24 cellular contexts compared by ENCODE assay signal in the genomic region with DNA sequence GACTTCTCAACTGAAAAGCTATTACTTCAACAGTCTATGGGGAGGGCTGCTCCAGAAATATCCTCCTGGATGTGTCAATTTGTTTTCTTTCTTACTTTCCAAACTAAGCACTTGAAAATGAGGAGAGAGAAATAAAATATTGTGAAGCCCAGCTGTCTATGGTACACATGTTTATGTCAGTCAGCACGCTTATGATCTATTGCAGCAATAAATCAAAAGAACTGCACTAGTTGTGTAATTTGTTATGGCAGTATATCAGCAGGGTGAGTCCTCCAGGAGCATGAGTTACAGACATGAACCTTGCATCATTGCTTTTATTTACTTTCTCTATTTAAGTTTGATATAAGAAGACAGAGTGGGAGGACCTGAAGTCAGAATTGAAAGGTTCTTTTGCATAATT.
DNase-seq lines count a peak whose midpoint lies in the region; ATAC-seq, FAIRE-seq and TF ChIP-seq lines count a peak whose summit lies in the region.
"Had no signal": no experiment of that assay in that cellular context is flagged by ENCODE, and none has a peak within 500 bp of the region (broad histone marks: within the 10 kb centered on the region; RNA-seq: fewer than 3 reads in every experiment).

No MANE protein-coding gene starts in this region.

- H4K20me1 ChIP-seq in HepG2 (ENCODE audit: insufficient read depth, low read length) = no peaks in the 10 kb centered on the region
- H4K20me1 ChIP-seq: BLaER1 treated with 17β-estradiol and CSF1 and Interleukin-3, amounts not matched to agents 10 nM and 100 nM had no signal

- H3K36me3 ChIP-seq in liver (ENCODE audit: control insufficient read depth in 4 of 4, insufficient read depth in 3 of 4, low read depth in 1 of 4, low read length in 3 of 4) (no peaks in the 10 kb centered on the region), HepG2 (replicated peaks in 1 of 2; ENCODE audit: control insufficient read depth in 1 of 2, insufficient read depth in 2 of 2, low read length in 2 of 2) (no peaks in the 10 kb centered on the region), adipocyte (ENCODE audit: control insufficient read depth, insufficient read depth, low read length, severe bottlenecking) (no peaks in the 10 kb centered on the region)
- H3K36me3 ChIP-seq: adrenal gland; BLaER1 treated with 17β-estradiol and CSF1 and Interleukin-3, amounts not matched to agents 10 nM and 100 nM; heart right ventricle had no signal

- no peak overlapping the region for H2AFZ ChIP-seq in HepG2 (ENCODE audit: low read length)

- no peak for FAIRE-seq in HepG2 (lab: Jason Lieb, UNC)
- FAIRE-seq: H1 had no signal

- TF ChIP-seq EP300 in HepG2 (IDR thresholded peaks at IDR 0.05; ENCODE audit: low read depth in 2 of 2, low read length in 2 of 2) = no peak
- TF ChIP-seq EP300 in HepG2 (CRISPR knock-in tag; IDR thresholded peaks at IDR 0.05; ENCODE audit: borderline replicate concordance) = no peak

- H3K9me3 ChIP-seq in liver (ENCODE audit: control insufficient read depth in 4 of 4, low read length in 3 of 4) (no peaks in the 10 kb centered on the region), HepG2 (ENCODE audit: low read length) (no peaks in the 10 kb centered on the region), adipocyte (ENCODE audit: control insufficient read depth, low read length) (no peaks in the 10 kb centered on the region)
- H3K9me3 ChIP-seq: adrenal gland; BLaER1 treated with 17β-estradiol and CSF1 and Interleukin-3, amounts not matched to agents 10 nM and 100 nM; heart right ventricle had no signal

- no peaks in the 10 kb centered on the region for H3K79me2 ChIP-seq in HepG2 (ENCODE audit: insufficient read depth, low read length)

- H3K4me1 ChIP-seq in liver (ENCODE audit: control insufficient read depth in 4 of 4, insufficient read depth in 4 of 4, low read length in 3 of 4) = peaks cover 0 to 5% (median 3%) of the 10 kb centered on the region in 4 donors
- no peaks in the 10 kb centered on the region for H3K4me1 ChIP-seq in HepG2 (ENCODE audit: insufficient read depth, low read length)
- H3K4me1 ChIP-seq in adipocyte (ENCODE audit: control insufficient read depth, insufficient read depth, low read length) = peaks cover 12% of the 10 kb centered on the region
- H3K4me1 ChIP-seq: adrenal gland, heart right ventricle had no signal

- H3K27ac ChIP-seq in liver (ENCODE audit: low read depth in 1 of 2, low read length in 2 of 2) (no peak overlapping the region), HepG2 (ENCODE audit: extremely low read length, insufficient read depth, low read length) (no peak overlapping the region)
- H3K27ac ChIP-seq: adrenal gland; BLaER1 treated with 17β-estradiol and CSF1 and Interleukin-3, amounts not matched to agents 10 nM and 100 nM; heart right ventricle; RWPE1; VCaP had no signal

- no peak overlapping the region for H3K4me2 ChIP-seq in HepG2 (ENCODE audit: low read depth, low read length)
- H3K4me2 ChIP-seq: BLaER1 treated with 17β-estradiol and CSF1 and Interleukin-3, amounts not matched to agents 10 nM and 100 nM; smooth muscle cell had no signal

- BruUV-seq in HepG2 (replicated peaks; lab: Mats Ljungman, UMichigan) = no TSS peak

- no peak overlapping the region for H3K9ac ChIP-seq in liver (ENCODE audit: low read depth in 1 of 2, low read length in 2 of 2)
- no peak overlapping the region for H3K9ac ChIP-seq in HepG2 (ENCODE audit: insufficient read depth, low read depth, low read length)
- no peak overlapping the region for H3K9ac ChIP-seq in adipocyte (ENCODE audit: low read length)
- H3K9ac ChIP-seq: BLaER1 treated with 17β-estradiol and CSF1 and Interleukin-3, amounts not matched to agents 10 nM and 100 nM had no signal

- ATAC-seq in HepG2 (no peak), GM19455 (IDR thresholded peaks at IDR 0.05; ENCODE audit: unreplicated experiment) (no peak), HG02884 (IDR thresholded peaks at IDR 0.05; ENCODE audit: unreplicated experiment) (no peak)
- ATAC-seq: heart right ventricle; natural killer cell treated with Interleukin-12 subunit alpha and Interleukin-12 subunit beta and Interleukin-15 and Interleukin-18, amount 100 ng/mL, for 72 hours had no signal

- TF ChIP-seq RAD21 in liver (IDR thresholded peaks at IDR 0.05) (peak in 1 of 2 donors; percentile 12), HepG2 (CRISPR knock-in tag; IDR thresholded peaks at IDR 0.05) (no peak)

- TF ChIP-seq POLR2A in HepG2 (IDR thresholded peaks at IDR 0.05; ENCODE audit: insufficient read depth in 1 of 2, low read depth in 2 of 2, low read length in 2 of 2) = no peak

- H3K27me3 ChIP-seq in liver (ENCODE audit: control insufficient read depth in 4 of 4, insufficient read depth in 4 of 4, low read length in 3 of 4) = no peaks in the 10 kb centered on the region
- no peaks in the 10 kb centered on the region for H3K27me3 ChIP-seq in HepG2 (ENCODE audit: control insufficient read depth in 1 of 2, insufficient read depth in 2 of 2, low read length in 2 of 2)
- no peaks in the 10 kb centered on the region for H3K27me3 ChIP-seq in adipocyte (replicated peaks; ENCODE audit: control insufficient read depth, insufficient read depth, low read length)
- H3K27me3 ChIP-seq: adrenal gland; BLaER1 treated with 17β-estradiol and CSF1 and Interleukin-3, amounts not matched to agents 10 nM and 100 nM; heart right ventricle had no signal

- H3K4me3 ChIP-seq in liver (ENCODE audit: low read depth in 1 of 3, low read length in 3 of 3) (no peak overlapping the region), HepG2 (replicated peaks in 1 of 3; ENCODE audit: insufficient read depth in 1 of 3, low read depth in 2 of 3, low read length in 3 of 3) (no peak overlapping the region), adipocyte (ENCODE audit: low read length) (no peak overlapping the region)
- H3K4me3 ChIP-seq: adrenal gland; BLaER1 treated with 17β-estradiol and CSF1 and Interleukin-3, amounts not matched to agents 10 nM and 100 nM; heart right ventricle; smooth muscle cell had no signal

- DNase-seq in HepG2 (ENCODE audit: low spot score) (no peak), adipocyte (ENCODE audit: low read depth) (peak; percentile 50), left kidney (ENCODE audit: low read depth, low spot score) (peak; percentile 29), iPS-NIHi11 (ENCODE audit: low spot score) (no peak), cerebellar nuclear complex (lab: John Stamatoyannopoulos, UW) (no peak)
- DNase-seq: activated CD8-positive, alpha-beta memory T cell treated with anti-CD3 and anti-CD28 coated beads, Interleukin-2, amount 50 U/mL, for 48 hours; activated gamma-delta T cell; adrenal gland; caudate nucleus; GDM1; heart right ventricle; NCI-H1105 treated with DMSO at 0.1 percent for 48 hours; posterior cingulate gyrus; stimulated activated CD4-positive, alpha-beta T cell treated with anti-CD3 and anti-CD28 coated beads, Interleukin-4, amount 100 ng/mL, for 1 hour; T-helper 1 cell had no signal

- POLR2A ChIA-PET in HepG2 (lab: Yijun Ruan, JAX) = no interaction called here

- WGBS in liver = 18% methylated on average over 1 of the region's 1 CpG
- WGBS in HepG2 (ENCODE audit: low lambda C conversion rate) = 0% methylated on average over 1 of the region's 1 CpG

- in situ Hi-C loops in HepG2 (cut with HindIII; ENCODE audit: extremely low pct_ligation_motif_present, low pct_unique_long_range_greater_than_20kb) = no loop called here

- intact Hi-C loops in HepG2 (cut with micrococcal nuclease; ENCODE audit: unreplicated experiment) = no loop called here

- CTCF ChIA-PET in HepG2 (lab: Yijun Ruan, JAX; ENCODE audit: low intra/inter-chr PET ratio, low total read pairs) = no interaction called here

- TF ChIP-seq CTCF in liver (IDR thresholded peaks at IDR 0.05; ENCODE audit: low read depth, low read length, missing input control) (no peak), HepG2 (CRISPR knock-in tag; IDR thresholded peaks at IDR 0.05) (no peak)

TF ChIP-seq in liver, 16 proteins besides CTCF, POLR2A, EP300 and RAD21 (continues in another document):
- TF ChIP-seq GABPA (IDR thresholded peaks at IDR 0.05 in 1 of 2, conservative IDR thresholded peaks at IDR 0.05 in 1 of 2) = no peak
- no peak for TF ChIP-seq NR2F2 (IDR thresholded peaks at IDR 0.05)
- TF ChIP-seq JUND (IDR thresholded peaks at IDR 0.05) = peak in 1 of 2 donors; percentile 28
- peak in 1 of 2 donors; percentile 43 for TF ChIP-seq RXRA (IDR thresholded peaks at IDR 0.05)
- no peak for TF ChIP-seq TAF1 (conservative IDR thresholded peaks at IDR 0.05)
- TF ChIP-seq FOXA1 (IDR thresholded peaks at IDR 0.05) = no peak
- no peak for TF ChIP-seq EGR1 (IDR thresholded peaks at IDR 0.05; ENCODE audit: low read depth in 2 of 2)

TF ChIP-seq in HepG2, 621 proteins besides CTCF, POLR2A, EP300 and RAD21:
- TF ChIP-seq PCBP1 (IDR thresholded peaks at IDR 0.05; ENCODE audit: borderline replicate concordance, low read depth, low read length) (no peak), ZNF256 (CRISPR knock-in tag; conservative IDR thresholded peaks at IDR 0.05) (no peak), JUND (CRISPR knock-in tag; IDR thresholded peaks at IDR 0.05) (no peak)

Comparison
In these comparisons a context has a peak if more than half of its experiments do, and no peak if none do; other contexts are left out.
1. DNase-seq: peak in adipocyte (single experiment) and left kidney (single experiment); none in HepG2 (single experiment), iPS-NIHi11 (single experiment) and cerebellar nuclear complex (0 of 2).